Comparison of ENCODE assay signal across 8 cellular contexts in genomic region chr11:8017894-8018741, GRCh38. TPM values are rescaled to one million over a fixed set of nuclear protein-coding genes. Genes with fewer than 3 reads are reported as not detected.
A peak's percentile ranks its signal among the peaks of the same experiment; 100 is the strongest.
DNase-seq lines count a peak whose midpoint lies in the region; ATAC-seq and TF ChIP-seq lines count a peak whose summit lies in the region.

No MANE protein-coding gene starts in this region.

- peaks cover 6% of the 10 kb centered on the region for H3K4me1 ChIP-seq in endodermal cell (ENCODE audit: control insufficient read depth, insufficient read depth, low read length)
- peaks cover 4% of the 10 kb centered on the region in 2 donors for H3K4me1 ChIP-seq in naive thymus-derived CD4-positive, alpha-beta T cell (ENCODE audit: control insufficient read depth in 2 of 2, insufficient read depth in 2 of 2, low read length in 2 of 2)

- no peaks in the 10 kb centered on the region for H3K9me3 ChIP-seq in endodermal cell (ENCODE audit: control insufficient read depth, low read length)
- H3K9me3 ChIP-seq in naive thymus-derived CD4-positive, alpha-beta T cell (ENCODE audit: control insufficient read depth in 2 of 3, low read length in 3 of 3) = no peaks in the 10 kb centered on the region

- H3K4me3 ChIP-seq in endodermal cell (ENCODE audit: low read length) = peak overlapping the region; percentile 73
- peak overlapping the region; percentile 62 for H3K4me3 ChIP-seq in naive thymus-derived CD4-positive, alpha-beta T cell (ENCODE audit: low read length)

- 38 to 70% methylated on average over 5 to 17 of the region's 18 CpGs for WGBS in endodermal cell (ENCODE audit: insufficient coverage in 1 of 2, insufficient read length in 1 of 2), 2 experiments

- no peak for TF ChIP-seq CTCF in endodermal cell (conservative IDR thresholded peaks at IDR 0.05)

- peak; percentile 22 for DNase-seq in AG08396 (ENCODE audit: low spot score)
- peak; percentile 26 for DNase-seq in NCI-H526 treated with DMSO at 0.1 percent for 48 hours (lab: John Stamatoyannopoulos, UW)
- DNase-seq in endodermal cell = peak; percentile 55
- no peak for DNase-seq in naive thymus-derived CD4-positive, alpha-beta T cell
- DNase-seq in NCI-H226 = no peak
- no peak for DNase-seq in HEK293T (ENCODE audit: extremely low spot score)
- DNase-seq in middle frontal gyrus (ENCODE audit: extremely low spot score, low spot score) = no peak

- CTCF ChIA-PET in naive thymus-derived CD4-positive, alpha-beta T cell (lab: Charles Lee) = interaction anchor here (2.7 kb wide), 1 partner anchor 12 kb away, joined by 9 read pairs; no protein-coding TSS in a partner anchor
- CTCF ChIA-PET in HEK293T (lab: Yijun Ruan, JAX) = interaction anchor here (1.2 to 4.4 kb wide), 4 partner anchors 12 to 81 kb away, joined by 3 to 25 read pairs (median 6); no protein-coding TSS in a partner anchor

- H3K4me3 Mint-ChIP-seq in endodermal cell = peak overlapping the region; percentile 55
- peak overlapping the region; percentile 72 to 90 (median 82) for H3K4me3 Mint-ChIP-seq in naive thymus-derived CD4-positive, alpha-beta T cell

- peaks cover 28% of the 10 kb centered on the region for H3K4me1 Mint-ChIP-seq in endodermal cell
- H3K4me1 Mint-ChIP-seq in naive thymus-derived CD4-positive, alpha-beta T cell = peaks cover 7 to 20% (median 12%) of the 10 kb centered on the region in 7 donors

- peaks cover 72% of the 10 kb centered on the region for H3K27me3 Mint-ChIP-seq in endodermal cell (ENCODE audit: insufficient read depth)
- peaks cover 41 to 58% (median 55%) of the 10 kb centered on the region in 5 donors for H3K27me3 Mint-ChIP-seq in naive thymus-derived CD4-positive, alpha-beta T cell

- no peaks in the 10 kb centered on the region for H3K36me3 Mint-ChIP-seq in endodermal cell (ENCODE audit: low read depth)
- H3K36me3 Mint-ChIP-seq in naive thymus-derived CD4-positive, alpha-beta T cell = no peaks in the 10 kb centered on the region

- H3K27ac ChIP-seq in endodermal cell (ENCODE audit: low read depth, low read length) = no peak overlapping the region
- H3K27ac ChIP-seq in naive thymus-derived CD4-positive, alpha-beta T cell (ENCODE audit: low read depth, low read length) = no peak overlapping the region

- no peak overlapping the region for H3K27ac Mint-ChIP-seq in endodermal cell
- H3K27ac Mint-ChIP-seq in naive thymus-derived CD4-positive, alpha-beta T cell = peak overlapping the region in 7 of 9 donors; percentile 42 to 90 (median 78)

- peaks cover 60% of the 10 kb centered on the region for H3K27me3 ChIP-seq in endodermal cell (ENCODE audit: control insufficient read depth, insufficient read depth, low read length, poor library complexity, severe bottlenecking)
- peaks cover 0 to 4% of the 10 kb centered on the region in 2 donors for H3K27me3 ChIP-seq in naive thymus-derived CD4-positive, alpha-beta T cell (ENCODE audit: control insufficient read depth in 2 of 2, insufficient read depth in 2 of 2, low read length in 2 of 2)

- H3K9me3 Mint-ChIP-seq in endodermal cell = no peaks in the 10 kb centered on the region
- peaks cover 0 to 2% (median 0%) of the 10 kb centered on the region in 11 donors for H3K9me3 Mint-ChIP-seq in naive thymus-derived CD4-positive, alpha-beta T cell

- no peak overlapping the region for H3K9ac ChIP-seq in endodermal cell (ENCODE audit: extremely low read depth, low read length, poor library complexity, severe bottlenecking)

- H3K36me3 ChIP-seq in endodermal cell (ENCODE audit: control insufficient read depth, insufficient read depth, low read length) = no peaks in the 10 kb centered on the region
- H3K36me3 ChIP-seq in naive thymus-derived CD4-positive, alpha-beta T cell (ENCODE audit: control insufficient read depth in 2 of 3, insufficient read depth in 3 of 3, low read length in 3 of 3) = no peaks in the 10 kb centered on the region

- no peak for ATAC-seq in naive thymus-derived CD4-positive, alpha-beta T cell
- ATAC-seq in HG03025 (IDR thresholded peaks at IDR 0.05; ENCODE audit: low FRiP score, unreplicated experiment) = no peak

- POLR2A ChIA-PET in naive thymus-derived CD4-positive, alpha-beta T cell (lab: Charles Lee) = interaction anchor here (1.3 to 2.0 kb wide), 2 partner anchors 30 to 31 kb away, joined by 3 to 4 read pairs; partner anchors contain the start of gene EIF3F
- POLR2A ChIA-PET in HEK293T (lab: Yijun Ruan, JAX) = no interaction called here

- intact Hi-C loops in naive thymus-derived CD4-positive, alpha-beta T cell (cut with micrococcal nuclease) = loop anchor here (1.0 to 5.0 kb wide), 3 partner anchors 31 to 1781 kb away; partner anchors contain the start of genes EIF3F (in 2 of the 2) and CNGA4 (in 1 of the 2)

TF ChIP-seq in HEK293T, 16 proteins besides CTCF, POLR2A, EP300 and RAD21:
- TF ChIP-seq L3MBTL2 (conservative IDR thresholded peaks at IDR 0.05) (no peak), SUZ12 (IDR thresholded peaks at IDR 0.05) (no peak), LEF1 (IDR thresholded peaks at IDR 0.05; ENCODE audit: borderline replicate concordance) (no peak), ELF4 (IDR thresholded peaks at IDR 0.05) (no peak), PKNOX1 (IDR thresholded peaks at IDR 0.05) (no peak), TARDBP (IDR thresholded peaks at IDR 0.05) (no peak), CTBP1 (IDR thresholded peaks at IDR 0.05; ENCODE audit: borderline replicate concordance) (no peak)

RNA-seq across cellular contexts. Expression of gene EIF3F, which starts 31.0 kb away (rescaled TPM):
- total RNA-seq in endodermal cell = 100 to 1,000 TPM; 349 to 354 TPM
- 433 TPM for polyA plus RNA-seq in endodermal cell (2013, experiment 1 of 2)
- 380 TPM for polyA plus RNA-seq in endodermal cell (2013, experiment 2 of 2)
- total RNA-seq in naive thymus-derived CD4-positive, alpha-beta T cell = 100 to 1,000 TPM; 222 to 405 (median 353) TPM
- 100 to 1,000 TPM; 509 to 555 TPM for polyA plus RNA-seq in naive thymus-derived CD4-positive, alpha-beta T cell

RNA-seq across cellular contexts. Expression of gene NLRP10, which starts 52.9 kb away (rescaled TPM):
- under 1 TPM in 1 of 2 donors, not detected in 1; 0.15 TPM for total RNA-seq in endodermal cell
- not detected for polyA plus RNA-seq in endodermal cell (2013, experiment 1 of 2)
- not detected for polyA plus RNA-seq in endodermal cell (2013, experiment 2 of 2)
- not detected for total RNA-seq in naive thymus-derived CD4-positive, alpha-beta T cell
- not detected for polyA plus RNA-seq in naive thymus-derived CD4-positive, alpha-beta T cell

Comparison
In these comparisons a context has a peak if more than half of its experiments do, and no peak if none do; other contexts are left out.
1. DNase-seq: peak in AG08396 (single experiment), NCI-H526 treated with DMSO at 0.1 percent for 48 hours (single experiment) and endodermal cell (single experiment); none in naive thymus-derived CD4-positive, alpha-beta T cell (0 of 9), NCI-H226 (single experiment), HEK293T (single experiment) and middle frontal gyrus (single experiment).